8 cellular contexts compared by ENCODE assay signal in genomic region chr11:124897681-124898680, GRCh38. TPM values are rescaled to one million over a fixed set of nuclear protein-coding genes. Genes with fewer than 3 reads are reported as not detected.
DNase-seq lines count a peak whose midpoint lies in the region; ATAC-seq lines count a peak whose summit lies in the region.

TSS of gene ROBO4 (minus strand) at chr11:124897865. CDS start at chr11:124897795, 70 bp downstream.

- intact Hi-C loops in Right ventricle myocardium superior (cut with DNase I): no loop called here
- intact Hi-C loops in sciatic nerve (cut with DNase I): no loop called here

- CTCF ChIA-PET in activated naive CD4-positive, alpha-beta T cell treated with anti-CD3 and anti-CD28 coated beads, Interleukin-2, amount 10 ng/mL, durations not matched to agents 7 days and 5 days (lab: Charles Lee): interaction anchor here (0.9 to 2.0 kb wide), 2 partner anchors 22 to 139 kb away, joined by 3 to 5 read pairs; no protein-coding TSS in a partner anchor

- H3K36me3 Mint-ChIP-seq in activated T-helper 17 cell treated with anti-CD3 and anti-CD28 coated beads, Interleukin-2, amount 50 U/mL, for 72 hours (ENCODE audit: low read depth): no peaks in the 10 kb centered on the region
- no peaks in the 10 kb centered on the region for H3K36me3 Mint-ChIP-seq in activated naive CD4-positive, alpha-beta T cell treated with anti-CD3 and anti-CD28 coated beads, Interleukin-2, amount 10 ng/mL, durations not matched to agents 7 days and 5 days

- peak; percentile 93 for DNase-seq in EL
- peak; percentile 81 for DNase-seq in Right ventricle myocardium superior
- no peak for DNase-seq in sciatic nerve (ENCODE audit: low spot score)
- DNase-seq in medulla oblongata (ENCODE audit: extremely low spot score): no peak
- DNase-seq in activated naive CD4-positive, alpha-beta T cell treated with anti-CD3 and anti-CD28 coated beads, Interleukin-2, amount 10 ng/mL, durations not matched to agents 7 days and 5 days: no peak

- H3K27me3 Mint-ChIP-seq in activated T-helper 17 cell treated with anti-CD3 and anti-CD28 coated beads, Interleukin-2, amount 50 U/mL, for 72 hours: peaks cover 15% of the 10 kb centered on the region
- H3K27me3 Mint-ChIP-seq in activated naive CD4-positive, alpha-beta T cell treated with anti-CD3 and anti-CD28 coated beads, Interleukin-2, amount 10 ng/mL, durations not matched to agents 7 days and 5 days: peaks cover 60% of the 10 kb centered on the region

- no peaks in the 10 kb centered on the region for H3K4me1 Mint-ChIP-seq in activated T-helper 17 cell treated with anti-CD3 and anti-CD28 coated beads, Interleukin-2, amount 50 U/mL, for 72 hours
- peaks cover 12% of the 10 kb centered on the region for H3K4me1 Mint-ChIP-seq in activated naive CD4-positive, alpha-beta T cell treated with anti-CD3 and anti-CD28 coated beads, Interleukin-2, amount 10 ng/mL, durations not matched to agents 7 days and 5 days

- H3K4me3 Mint-ChIP-seq in activated T-helper 17 cell treated with anti-CD3 and anti-CD28 coated beads, Interleukin-2, amount 50 U/mL, for 72 hours: no peak within 1 kb of the TSS
- no peak within 1 kb of the TSS for H3K4me3 Mint-ChIP-seq in activated naive CD4-positive, alpha-beta T cell treated with anti-CD3 and anti-CD28 coated beads, Interleukin-2, amount 10 ng/mL, durations not matched to agents 7 days and 5 days

- no peak for ATAC-seq in activated T-helper 17 cell treated with anti-CD3 and anti-CD28 coated beads, Interleukin-2, amount 50 U/mL, for 72 hours (replicated peaks)
- ATAC-seq in Right ventricle myocardium superior (ENCODE audit: poor library complexity) (peak; percentile 56), sciatic nerve (peak; percentile 56), HG02973 (IDR thresholded peaks at IDR 0.05; ENCODE audit: unreplicated experiment) (no peak), GM21515 (IDR thresholded peaks at IDR 0.05; ENCODE audit: unreplicated experiment) (no peak)

- H3K27ac Mint-ChIP-seq in activated T-helper 17 cell treated with anti-CD3 and anti-CD28 coated beads, Interleukin-2, amount 50 U/mL, for 72 hours: peak within 1 kb of the TSS; percentile 31
- H3K27ac Mint-ChIP-seq in activated naive CD4-positive, alpha-beta T cell treated with anti-CD3 and anti-CD28 coated beads, Interleukin-2, amount 10 ng/mL, durations not matched to agents 7 days and 5 days: no peak within 1 kb of the TSS

- no peaks in the 10 kb centered on the region for H3K9me3 Mint-ChIP-seq in activated T-helper 17 cell treated with anti-CD3 and anti-CD28 coated beads, Interleukin-2, amount 50 U/mL, for 72 hours
- no peaks in the 10 kb centered on the region for H3K9me3 Mint-ChIP-seq in activated naive CD4-positive, alpha-beta T cell treated with anti-CD3 and anti-CD28 coated beads, Interleukin-2, amount 10 ng/mL, durations not matched to agents 7 days and 5 days

RNA-seq across cellular contexts. Expression of gene ROBO4, which starts in this region (rescaled TPM):
- not detected for total RNA-seq in activated T-helper 17 cell treated with anti-CD3 and anti-CD28 coated beads, Interleukin-2, amount 50 U/mL, for 72 hours
- total RNA-seq in Right ventricle myocardium superior: 21.9 TPM
- total RNA-seq in sciatic nerve: 34.4 TPM

Comparison
In these comparisons a context has a peak if more than half of its experiments do, and no peak if none do; other contexts are left out.
1. RNA of gene ROBO4 (total RNA-seq): 34.4 TPM in sciatic nerve (single experiment) and 21.9 TPM in Right ventricle myocardium superior (single experiment); not detected in activated T-helper 17 cell treated with anti-CD3 and anti-CD28 coated beads, Interleukin-2, amount 50 U/mL, for 72 hours; every median in the first group is over 10 times any median in the second.
2. DNase-seq: peak in EL (single experiment) and Right ventricle myocardium superior (single experiment); none in sciatic nerve (single experiment), medulla oblongata (single experiment) and activated naive CD4-positive, alpha-beta T cell treated with anti-CD3 and anti-CD28 coated beads, Interleukin-2, amount 10 ng/mL, durations not matched to agents 7 days and 5 days (single experiment).
3. ATAC-seq: peak in Right ventricle myocardium superior (single experiment) and sciatic nerve (single experiment); none in activated T-helper 17 cell treated with anti-CD3 and anti-CD28 coated beads, Interleukin-2, amount 50 U/mL, for 72 hours (single experiment), HG02973 (single experiment) and GM21515 (single experiment).